In genomic region chr14:106665814-106666213, GRCh38 we compare ENCODE assay signal across 21 cellular contexts.
DNase-seq lines count a peak whose midpoint lies in the region; ATAC-seq and TF ChIP-seq lines count a peak whose summit lies in the region.
"Had no signal": no experiment of that assay in that cellular context is flagged by ENCODE, and none has a peak within 500 bp of the region (broad histone marks: within the 10 kb centered on the region; RNA-seq: fewer than 3 reads in every experiment).

No MANE protein-coding gene starts in this region.

- H3K27ac ChIP-seq in RWPE1, result no peak overlapping the region
- no peak overlapping the region for H3K27ac ChIP-seq in foreskin keratinocyte
- H3K27ac ChIP-seq in tibial nerve, result no peak overlapping the region
- H3K27ac ChIP-seq: body of pancreas, spleen had no signal

- no peak overlapping the region for H3K27ac Mint-ChIP-seq in stimulated activated naive CD8-positive, alpha-beta T cell treated with anti-CD3 and anti-CD28 coated beads, Interleukin-15, amount 100 ng/mL, for 72 hours
- H3K27ac Mint-ChIP-seq: activated CD4-positive, alpha-beta memory T cell treated with anti-CD3 and anti-CD28 coated beads, Interleukin-2, amount 10 ng/mL, durations not matched to agents 7 days and 5 days; activated naive CD4-positive, alpha-beta T cell treated with anti-CD3 and anti-CD28 coated beads, Interleukin-2, amount 50 U/mL, for 72 hours; naive thymus-derived CD8-positive, alpha-beta T cell had no signal

- peaks cover 23% of the 10 kb centered on the region for H3K4me1 Mint-ChIP-seq in stimulated activated naive CD8-positive, alpha-beta T cell treated with anti-CD3 and anti-CD28 coated beads, Interleukin-15, amount 100 ng/mL, for 72 hours

- WGBS in tibial nerve, 2 donors, result 86 to 93% methylated on average over 14 to 15 of the region's 15 CpGs

- TF ChIP-seq CTCF in RWPE1 (conservative IDR thresholded peaks at IDR 0.05; ENCODE audit: low read depth) (0 out of 2 replicates have a peak, but pooled peaks have one; percentile 13), foreskin keratinocyte (conservative IDR thresholded peaks at IDR 0.05) (peak; percentile 2), tibial nerve (IDR thresholded peaks at IDR 0.05) (no peak)

- H3K4me3 Mint-ChIP-seq in stimulated activated naive CD8-positive, alpha-beta T cell treated with anti-CD3 and anti-CD28 coated beads, Interleukin-15, amount 100 ng/mL, for 72 hours, result no peak overlapping the region
- H3K4me3 Mint-ChIP-seq: activated CD4-positive, alpha-beta memory T cell treated with anti-CD3 and anti-CD28 coated beads, Interleukin-2, amount 10 ng/mL, durations not matched to agents 7 days and 5 days had no signal

- TF ChIP-seq POLR2A in tibial nerve (IDR thresholded peaks at IDR 0.05) (no peak), erythroblast (IDR thresholded peaks at IDR 0.05; ENCODE audit: low read length) (no peak)

- CTCF ChIA-PET in RWPE1 (lab: Yijun Ruan, JAX), result interaction anchor here (0.7 kb wide), 2 partner anchors 14 to 110 kb away, joined by 6 to 7 read pairs; no protein-coding TSS in a partner anchor

- H3K9me3 Mint-ChIP-seq in stimulated activated naive CD8-positive, alpha-beta T cell treated with anti-CD3 and anti-CD28 coated beads, Interleukin-15, amount 100 ng/mL, for 72 hours, result no peaks in the 10 kb centered on the region
- H3K9me3 Mint-ChIP-seq: activated naive CD4-positive, alpha-beta T cell treated with anti-CD3 and anti-CD28 coated beads, Interleukin-2, amount 50 U/mL, for 72 hours had no signal

- peaks cover 24% of the 10 kb centered on the region for H3K27me3 Mint-ChIP-seq in stimulated activated naive CD8-positive, alpha-beta T cell treated with anti-CD3 and anti-CD28 coated beads, Interleukin-15, amount 100 ng/mL, for 72 hours

- no peak overlapping the region for H3K4me3 ChIP-seq in tibial nerve
- H3K4me3 ChIP-seq: body of pancreas, spleen had no signal

- no peaks in the 10 kb centered on the region for H3K27me3 ChIP-seq in foreskin keratinocyte
- no peaks in the 10 kb centered on the region for H3K27me3 ChIP-seq in tibial nerve
- H3K27me3 ChIP-seq: body of pancreas had no signal

- DNase-seq in stimulated activated naive CD8-positive, alpha-beta T cell treated with anti-CD3 and anti-CD28 coated beads, Interleukin-15, Interleukin-2, amounts not matched to agents 100 U/mL and 50 U/mL, for 24 hours, result peak; percentile 58
- DNase-seq in stimulated activated naive CD8-positive, alpha-beta T cell treated with anti-CD3 and anti-CD28 coated beads, Interleukin-15, amount 100 ng/mL, for 72 hours, result no peak
- DNase-seq in RWPE1 (ENCODE audit: low spot score) (no peak), foreskin keratinocyte (no peak), tibial nerve (ENCODE audit: low spot score in 2 of 2) (no peak), erythroblast (lab: John Stamatoyannopoulos, UW) (no peak)
- DNase-seq: activated CD4-positive, alpha-beta memory T cell treated with anti-CD3 and anti-CD28 coated beads, Interleukin-2, amount 10 ng/mL, durations not matched to agents 7 days and 5 days; body of pancreas; Caco-2; cortex of kidney; foreskin melanocyte; kidney glomerular epithelial cell; mesenchymal stem cell; naive thymus-derived CD8-positive, alpha-beta T cell; NCI-H2081; PC-3; spleen; T1000 had no signal

- no peak for TF ChIP-seq EP300 in tibial nerve (IDR thresholded peaks at IDR 0.05)

- ATAC-seq in stimulated activated naive CD8-positive, alpha-beta T cell treated with anti-CD3 and anti-CD28 coated beads, Interleukin-15, Interleukin-2, amounts not matched to agents 100 U/mL and 50 U/mL, for 24 hours, result no peak
- no peak for ATAC-seq in stimulated activated naive CD8-positive, alpha-beta T cell treated with anti-CD3 and anti-CD28 coated beads, Interleukin-15, amount 100 ng/mL, for 72 hours
- ATAC-seq in foreskin keratinocyte (no peak), GM19452 (IDR thresholded peaks at IDR 0.05; ENCODE audit: unreplicated experiment) (no peak), GM18519 (IDR thresholded peaks at IDR 0.05; ENCODE audit: low FRiP score, unreplicated experiment) (no peak)
- ATAC-seq: activated naive CD4-positive, alpha-beta T cell treated with anti-CD3 and anti-CD28 coated beads, Interleukin-2, amount 50 U/mL, for 72 hours; body of pancreas; naive thymus-derived CD8-positive, alpha-beta T cell; PC-3 had no signal

- H3K9me3 ChIP-seq in tibial nerve, result no peaks in the 10 kb centered on the region
- H3K9me3 ChIP-seq: body of pancreas, Caco-2 had no signal

- POLR2A ChIA-PET in RWPE1 (lab: Yijun Ruan, JAX; ENCODE audit: low non-redundant PET), result no interaction called here

- no peaks in the 10 kb centered on the region for H3K36me3 ChIP-seq in tibial nerve
- H3K36me3 ChIP-seq: spleen had no signal

- H3K4me1 ChIP-seq in foreskin keratinocyte, result no peaks in the 10 kb centered on the region
- H3K4me1 ChIP-seq in tibial nerve, result no peaks in the 10 kb centered on the region
- H3K4me1 ChIP-seq: body of pancreas, Caco-2, spleen had no signal

Comparison
In these comparisons a context has a peak if more than half of its experiments do, and no peak if none do; other contexts are left out.
1. CTCF ChIP-seq: peak in RWPE1 (single experiment) and foreskin keratinocyte (single experiment); none in tibial nerve (0 of 5).